Comparison of ENCODE assay signal across 14 cellular contexts in the genomic region with DNA sequence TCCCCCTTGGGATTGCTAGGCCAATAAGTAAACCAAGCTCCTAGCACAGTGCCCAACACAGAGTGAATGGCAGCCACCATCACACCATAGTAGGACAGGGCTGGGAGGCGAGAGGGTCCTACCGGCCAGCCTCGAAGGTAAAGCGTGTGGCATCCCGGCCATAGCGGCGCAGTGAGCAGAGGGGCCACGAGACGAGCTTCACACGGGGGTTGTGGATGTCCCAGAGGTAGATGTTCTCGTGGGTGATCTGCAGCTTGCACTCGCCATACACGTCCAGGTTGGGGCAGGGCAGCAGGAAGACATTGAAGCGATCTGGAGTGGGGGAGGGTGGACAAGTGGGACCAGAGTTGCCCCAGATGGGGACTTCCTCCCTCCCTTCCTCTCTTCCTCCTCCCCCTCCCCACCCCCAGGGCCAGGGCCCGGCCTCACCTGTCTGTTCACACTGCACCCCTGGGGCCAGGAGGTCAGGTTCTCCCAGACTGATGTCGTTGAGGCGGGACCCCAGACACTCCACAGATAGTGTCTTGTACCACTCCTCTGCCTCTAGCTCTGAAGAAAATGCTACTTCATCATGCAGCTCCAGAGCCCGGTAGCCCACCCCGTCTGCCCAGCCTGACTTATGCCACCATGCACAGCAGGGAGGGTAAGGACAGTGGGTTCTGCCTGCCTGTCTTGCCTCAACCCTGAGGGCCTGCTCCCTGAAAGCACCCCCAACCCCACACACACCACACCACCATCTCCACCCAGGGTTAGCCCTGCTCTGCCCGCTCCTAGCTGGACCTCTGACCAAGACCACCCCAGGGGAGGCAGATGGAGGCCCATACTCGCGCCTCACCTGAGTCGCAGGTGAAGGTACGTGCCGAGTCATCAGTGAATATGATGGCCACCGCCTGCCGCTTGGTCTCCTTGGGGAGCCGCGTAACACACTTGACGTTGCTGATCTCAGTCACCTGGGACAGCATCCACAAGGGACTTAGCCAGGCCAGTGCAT. TPM values are rescaled to one million over a fixed set of nuclear protein-coding genes. Genes with fewer than 3 reads are reported as not detected.
DNase-seq lines count a peak whose midpoint lies in the region; ATAC-seq, FAIRE-seq and TF ChIP-seq lines count a peak whose summit lies in the region.
"Had no signal": no experiment of that assay in that cellular context is flagged by ENCODE, and none has a peak within 500 bp of the region (broad histone marks: within the 10 kb centered on the region; RNA-seq: fewer than 3 reads in every experiment).

No MANE protein-coding gene starts in this region.

- H3K79me2 ChIP-seq in H9 (ENCODE audit: insufficient read depth, low read length) (no peaks in the 10 kb centered on the region), GM12878 (ENCODE audit: control insufficient read depth, insufficient read depth, low read length) (no peaks in the 10 kb centered on the region)

- TF ChIP-seq RAD21 in GM12878 (IDR thresholded peaks at IDR 0.05; ENCODE audit: insufficient read depth, low read depth, low read length), result no peak

- RAD21 ChIA-PET in GM12878 (lab: Charles Lee; ENCODE audit: unreplicated experiment), result interaction anchor here (0.6 to 1.2 kb wide), 5 partner anchors 12 to 174 kb away, joined by 3 read pairs; a partner anchor contains a TSS

- no peak for FAIRE-seq in GM12878 (lab: Jason Lieb, UNC)

- peak overlapping the region in 1 of 2 experiments; percentile 61; a peak in 2 of 5 replicates for H3K4me3 Mint-ChIP-seq in H9

- no peak overlapping the region for H2AFZ ChIP-seq in H9 (ENCODE audit: low read length)
- H2AFZ ChIP-seq in GM12878 (ENCODE audit: control insufficient read depth, low read depth, low read length), result peak overlapping the region; percentile 20
- no peak overlapping the region for H2AFZ ChIP-seq in neuronal stem cell (ENCODE audit: low read length)

- H3K27ac Mint-ChIP-seq in H9, result peak overlapping the region; percentile 21 to 86 (median 70); a peak in 5 of 7 replicates

- TF ChIP-seq EP300 in GM12878 (IDR thresholded peaks at IDR 0.05; ENCODE audit: borderline replicate concordance in 1 of 2, control insufficient read depth in 1 of 2, low read depth in 2 of 2, low read length in 2 of 2), result no peak

- no peaks in the 10 kb centered on the region for H3K27me3 ChIP-seq in H9 (ENCODE audit: insufficient read depth, low read length)
- no peaks in the 10 kb centered on the region for H3K27me3 ChIP-seq in GM12878 (replicated peaks in 1 of 2; ENCODE audit: control insufficient read depth in 2 of 2, insufficient read depth in 2 of 2, low read length in 1 of 2)
- H3K27me3 ChIP-seq in neuronal stem cell (ENCODE audit: control insufficient read depth in 3 of 3, insufficient read depth in 3 of 3, low read depth in 1 of 3, low read length in 3 of 3), result no peaks in the 10 kb centered on the region
- H3K27me3 ChIP-seq in brain microvascular endothelial cell (replicated peaks), result no peaks in the 10 kb centered on the region
- H3K27me3 ChIP-seq: gastroesophageal sphincter had no signal

- H3K27ac ChIP-seq in H9 (ENCODE audit: insufficient read length, low read depth, low read length) (no peak overlapping the region), GM12878 (ENCODE audit: control insufficient read depth, insufficient read depth) (no peak overlapping the region), neuronal stem cell (replicated peaks; ENCODE audit: low read length) (no peak overlapping the region), brain microvascular endothelial cell (no peak overlapping the region)
- H3K27ac ChIP-seq: prostate gland had no signal

- H2BK12ac ChIP-seq in H9 (ENCODE audit: insufficient read length, low read depth, low read length), result no peak overlapping the region
- no peak overlapping the region for H2BK12ac ChIP-seq in neuronal stem cell (ENCODE audit: low read length)

- BruUV-seq in GM12878 (replicated peaks; lab: Mats Ljungman, UMichigan), result no TSS peak

- peaks cover 10 to 16% of the 10 kb centered on the region in 2 experiments; a peak in 3 of 4 replicates for H3K36me3 ChIP-seq in GM12878 (ENCODE audit: control insufficient read depth in 2 of 2, insufficient read depth in 2 of 2, low read length in 1 of 2)
- peaks cover 35 to 41% of the 10 kb centered on the region in 2 donors for H3K36me3 ChIP-seq in neuronal stem cell (replicated peaks in 1 of 2; ENCODE audit: control insufficient read depth in 2 of 2, insufficient read depth in 2 of 2, low read length in 2 of 2)
- peaks cover 44% of the 10 kb centered on the region for H3K36me3 ChIP-seq in brain microvascular endothelial cell (replicated peaks)

- H3K4me1 ChIP-seq in H9 (ENCODE audit: insufficient read depth, low read length), result peaks cover 17% of the 10 kb centered on the region; the same call in 1 of the 2 replicates
- H3K4me1 ChIP-seq in GM12878 (ENCODE audit: control insufficient read depth, insufficient read depth, low read length), result peaks cover 16% of the 10 kb centered on the region
- H3K4me1 ChIP-seq in neuronal stem cell (ENCODE audit: control insufficient read depth in 2 of 2, insufficient read depth in 1 of 2, low read depth in 1 of 2, low read length in 2 of 2), result peaks cover 28 to 30% of the 10 kb centered on the region in 2 donors
- H3K4me1 ChIP-seq: prostate gland had no signal

- H3T11ph ChIP-seq in H9 (ENCODE audit: low read length), result no peak overlapping the region

- H3K4me2 ChIP-seq in H9 (ENCODE audit: insufficient read depth, insufficient read length, low read length) (peak overlapping the region; percentile 34), GM12878 (ENCODE audit: control insufficient read depth, insufficient read depth) (peak overlapping the region; percentile 13), neuronal stem cell (ENCODE audit: insufficient read depth, low read length, poor library complexity, severe bottlenecking) (no peak overlapping the region)

- H3K79me1 ChIP-seq in H9 (ENCODE audit: insufficient read depth, low read depth, low read length, poor library complexity, severe bottlenecking) (no peaks in the 10 kb centered on the region), neuronal stem cell (ENCODE audit: low read depth, low read length) (peaks cover 4% of the 10 kb centered on the region)

- no peak overlapping the region for H3K56ac ChIP-seq in H9 (ENCODE audit: insufficient read length, low read depth, low read length)

- in situ Hi-C loops in GM12878 (cut with MboI), result no loop called here
- in situ Hi-C loops in brain microvascular endothelial cell (cut with HindIII; ENCODE audit: low pct_ligation_motif_present, low sequenced_read_pairs), result no loop called here

- H4K8ac ChIP-seq in H9 (replicated peaks; ENCODE audit: insufficient read length, low read depth, low read length) (no peak overlapping the region), neuronal stem cell (ENCODE audit: low read depth, low read length) (no peak overlapping the region)

- no peak overlapping the region for H2AK5ac ChIP-seq in H9 (ENCODE audit: insufficient read length, low read length)
- no peak overlapping the region for H2AK5ac ChIP-seq in neuronal stem cell (ENCODE audit: low read depth, low read length)

- TF ChIP-seq CTCF in H9 (conservative IDR thresholded peaks at IDR 0.05), result no peak
- no peak for TF ChIP-seq CTCF in GM12878 (IDR thresholded peaks at IDR 0.05 in 2 of 3, conservative IDR thresholded peaks at IDR 0.05 in 1 of 3; ENCODE audit: control insufficient read depth in 2 of 3, extremely low read depth in 1 of 3, insufficient read depth in 1 of 3, low read depth in 3 of 3, low read length in 3 of 3)
- no peak for TF ChIP-seq CTCF in brain microvascular endothelial cell (IDR thresholded peaks at IDR 0.05; ENCODE audit: low read depth, low read length, missing control alignments)

- ATAC-seq in GM12878 (peak; percentile 3), HG03139 (IDR thresholded peaks at IDR 0.05; ENCODE audit: unreplicated experiment) (no peak), GM18870 (IDR thresholded peaks at IDR 0.05; ENCODE audit: unreplicated experiment) (no peak)
- ATAC-seq: gastroesophageal sphincter had no signal

- H3K23ac ChIP-seq in H9 (ENCODE audit: insufficient read length, low read depth, low read length) (no peak overlapping the region), neuronal stem cell (ENCODE audit: low read depth, low read length, poor library complexity) (peak overlapping the region; percentile 89)

- no peak overlapping the region for H4K91ac ChIP-seq in H9 (ENCODE audit: insufficient read length, low read depth, low read length)
- no peak overlapping the region for H4K91ac ChIP-seq in neuronal stem cell (ENCODE audit: low read depth, low read length, poor library complexity)

- H2BK20ac ChIP-seq in H9 (ENCODE audit: low read depth, low read length, poor library complexity, severe bottlenecking), result no peak overlapping the region

- H3K4ac ChIP-seq in H9 (ENCODE audit: low read depth, low read length) (no peak overlapping the region), neuronal stem cell (ENCODE audit: low read length) (peak overlapping the region; percentile 80)

- CTCF ChIA-PET in GM12878 (lab: Yijun Ruan, JAX), result interaction anchor here (0.8 to 3.3 kb wide), 8 partner anchors 11 to 323 kb away, joined by 3 to 20 read pairs (median 4); a partner anchor contains a TSS

- H3K14ac ChIP-seq in H9 (ENCODE audit: insufficient read depth, low read length) (no peak overlapping the region; the same call in 1 of the 2 replicates), neuronal stem cell (ENCODE audit: low read length) (no peak overlapping the region)

- H2BK5ac ChIP-seq in H9 (ENCODE audit: insufficient read length, low read length) (no peak overlapping the region), neuronal stem cell (ENCODE audit: low read length) (no peak overlapping the region)

- H3K4me3 ChIP-seq in GM12878, result no peak overlapping the region
- no peak overlapping the region for H3K4me3 ChIP-seq in neuronal stem cell (ENCODE audit: low read length in 2 of 2)
- H3K4me3 ChIP-seq in brain microvascular endothelial cell (ENCODE audit: low read depth, low read length), result no peak overlapping the region
- H3K4me3 ChIP-seq: gastroesophageal sphincter, prostate gland had no signal

- POLR2A ChIA-PET in GM12878 (lab: Charles Lee), result no interaction called here

- WGBS in H9 (ENCODE audit: extremely low coverage, insufficient read length, low lambda C conversion rate), result no CpG with 5 or more reads among the region's 30 CpGs
- WGBS in GM12878 (ENCODE audit: insufficient coverage, insufficient replicate concordance, low lambda C conversion rate, missing lambda C conversion rate), result 55% methylated on average over 29 of the region's 30 CpGs
- no CpG with 5 or more reads among the region's 30 CpGs for WGBS in neuronal stem cell (ENCODE audit: extremely low coverage in 2 of 2, insufficient read length in 2 of 2, insufficient replicate concordance in 1 of 2), 2 donors

- H2BK120ac ChIP-seq in H9 (ENCODE audit: low read depth, low read length, poor library complexity, severe bottlenecking) (no peak overlapping the region), neuronal stem cell (ENCODE audit: low read depth, low read length) (no peak overlapping the region)

- SMC1A ChIA-PET in GM12878 (lab: Charles Lee; ENCODE audit: uncharacterized antibody, unreplicated experiment), result interaction anchor here (0.9 to 1.3 kb wide), 4 partner anchors 13 to 48 kb away, joined by 3 to 6 read pairs (median 5); no protein-coding TSS in a partner anchor

- peaks cover 9% of the 10 kb centered on the region for H3K27me3 Mint-ChIP-seq in H9 (ENCODE audit: low read depth)

- H2BK15ac ChIP-seq in H9 (ENCODE audit: low read depth, low read length) (no peak overlapping the region), neuronal stem cell (ENCODE audit: low read length) (no peak overlapping the region)

- TF ChIP-seq POLR2A in GM12878 (IDR thresholded peaks at IDR 0.05; ENCODE audit: low read depth, low read length), result no peak

- peak; percentile 58 for DNase-seq in activated effector memory CD4-positive, alpha-beta T cell treated with anti-CD3 and anti-CD28 coated beads, Interleukin-2, amount 50 U/mL, for 16 hours
- DNase-seq in activated effector memory CD4-positive, alpha-beta T cell treated with Interleukin-2 at 50 U/mL for 16 hours, result no peak
- DNase-seq in H9, result peak; percentile 24
- no peak for DNase-seq in GM12878 (ENCODE audit: low read depth, low spot score)
- no peak for DNase-seq in neuronal stem cell (ENCODE audit: low spot score)
- DNase-seq in brain microvascular endothelial cell, result no peak
- DNase-seq: cerebellar nuclear complex, kidney glomerular epithelial cell, NCI-H774, T1000 had no signal

- H4K5ac ChIP-seq in H9 (ENCODE audit: insufficient read length, low read depth, low read length), result no peak overlapping the region

- H3K4me1 Mint-ChIP-seq in H9, result peaks cover 39 to 62% of the 10 kb centered on the region in 2 experiments

- intact Hi-C loops in GM12878 (cut with micrococcal nuclease; ENCODE audit: unreplicated experiment), result no loop called here

- H3K9ac ChIP-seq in H9 (ENCODE audit: extremely low read depth, insufficient read length, low read length) (no peak overlapping the region), GM12878 (ENCODE audit: control insufficient read depth, insufficient read depth, low read length) (no peak overlapping the region), neuronal stem cell (ENCODE audit: low read depth, low read length, poor library complexity) (peak overlapping the region; percentile 15)

- peaks cover 20 to 30% (median 21%) of the 10 kb centered on the region in 3 experiments for H3K36me3 Mint-ChIP-seq in H9 (ENCODE audit: insufficient read depth in 1 of 3, low read depth in 3 of 3)

- no peaks in the 10 kb centered on the region for H3K9me3 Mint-ChIP-seq in H9

- H4K20me1 ChIP-seq in H9 (ENCODE audit: control insufficient read depth, insufficient read depth, insufficient read length) (no peaks in the 10 kb centered on the region), GM12878 (ENCODE audit: control insufficient read depth, insufficient read depth) (no peaks in the 10 kb centered on the region)

- H3K9me3 ChIP-seq in H9 (ENCODE audit: control insufficient read depth, low read depth, low read length) (no peaks in the 10 kb centered on the region), GM12878 (replicated peaks; ENCODE audit: control insufficient read depth, insufficient read depth, low read length) (no peaks in the 10 kb centered on the region), neuronal stem cell (replicated peaks in 1 of 2; ENCODE audit: control insufficient read depth in 2 of 2, insufficient read depth in 1 of 2, low read depth in 1 of 2, low read length in 2 of 2) (no peaks in the 10 kb centered on the region)
- H3K9me3 ChIP-seq: gastroesophageal sphincter, prostate gland had no signal

- H3K18ac ChIP-seq in H9 (ENCODE audit: insufficient read length, low read depth, low read length) (no peak overlapping the region), neuronal stem cell (ENCODE audit: low read length) (peak overlapping the region; percentile 8)

- peaks cover 8% of the 10 kb centered on the region for H3K23me2 ChIP-seq in H9 (ENCODE audit: insufficient read length, low read depth, low read length, poor library complexity, severe bottlenecking)

RNA-seq across cellular contexts. Expression of a gene that starts 11.3 kb away (rescaled TPM):
- total RNA-seq in H9 (2021) (13.1 and 13.2 TPM in 2 replicates), GM12878 (2014; rRNA removed) (2.1 and 2.2 TPM in 2 replicates), GM12878 (2014; rRNA removed; fragmentation: Illumina TruSeq; extraction: Trizol) (1.1 and 1.2 TPM in 2 replicates), GM12878 (2021) (2.9 and 3.0 TPM in 2 replicates)
- total RNA-seq in GM12878 (2013; cell fraction: nucleolus; rRNA removed), result 3.1 and 6.2 TPM in 2 replicates
- polyA plus RNA-seq in GM12878 (2011; ENCODE audit: low read depth), result 2.1 TPM
- polyA plus RNA-seq in GM12878 (2011; rRNA removed) (4.1 and 7.0 TPM in 2 replicates), GM12878 (2014; fragmentation: Illumina TruSeq; extraction: Trizol) (0.60 and 1.6 TPM in 2 replicates), GM12878 (2014; fragmentation: Nextera tagmentation; extraction: Ambion mirVana) (under 1 TPM in 1 of 2 experiments, not detected in 1; 0.20 TPM), GM12878 (2014; rRNA removed) (2.4 and 2.9 TPM in 2 replicates), GM12878 (2016; fragmentation: Nextera tagmentation; extraction: Ambion mirVana) (1 to 10 TPM; 3.4 to 3.6 TPM)
- polyA plus RNA-seq in GM12878 (2011; cell fraction: cytosol; rRNA removed), result 9.7 and 11.2 TPM in 2 replicates
- 18.4 and 23.2 TPM in 2 replicates for polyA plus RNA-seq in GM12878 (2011; cell fraction: nucleus; rRNA removed)
- polyA plus RNA-seq in GM12878 (2012), result 3.5 and 3.6 TPM in 2 replicates
- 2.9 and 5.9 TPM in 2 replicates for polyA minus RNA-seq in GM12878 (2011; rRNA and poly(A)+ RNA removed)
- 1.7 and 2.5 TPM in 2 replicates for polyA minus RNA-seq in GM12878 (2011; cell fraction: cytosol; rRNA and poly(A)+ RNA removed)
- polyA minus RNA-seq in GM12878 (2011; cell fraction: nucleus; rRNA and poly(A)+ RNA removed), result 2.7 and 3.3 TPM in 2 replicates
- 17.3 TPM for polyA plus RNA-seq in neuronal stem cell (2013, experiment 1 of 2)
- 15.7 TPM for polyA plus RNA-seq in neuronal stem cell (2013, experiment 2 of 2)

RNA-seq across cellular contexts. Expression of a gene that starts 12.5 kb away (rescaled TPM):
- total RNA-seq in H9 (2021) (85.6 and 86.0 TPM in 2 replicates), GM12878 (2014; rRNA removed) (78.7 and 88.8 TPM in 2 replicates), GM12878 (2014; rRNA removed; fragmentation: Illumina TruSeq; extraction: Trizol) (44.1 and 45.0 TPM in 2 replicates), GM12878 (2021) (45.0 and 46.5 TPM in 2 replicates)
- total RNA-seq in GM12878 (2013; cell fraction: nucleolus; rRNA removed), result 42.8 and 61.6 TPM in 2 replicates
- polyA plus RNA-seq in GM12878 (2011; ENCODE audit: low read depth), result 34.8 TPM
- polyA plus RNA-seq in GM12878 (2011; rRNA removed) (60.6 and 93.0 TPM in 2 replicates), GM12878 (2014; fragmentation: Illumina TruSeq; extraction: Trizol) (52.2 and 59.5 TPM in 2 replicates), GM12878 (2014; fragmentation: Nextera tagmentation; extraction: Ambion mirVana) (10 to 100 TPM; 26.9 to 40.2 TPM), GM12878 (2014; rRNA removed) (70.0 and 77.6 TPM in 2 replicates), GM12878 (2016; fragmentation: Nextera tagmentation; extraction: Ambion mirVana) (10 to 100 TPM; 56.6 to 59.0 TPM)
- 102 and 130 TPM in 2 replicates for polyA plus RNA-seq in GM12878 (2011; cell fraction: cytosol; rRNA removed)
- 110 and 118 TPM in 2 replicates for polyA plus RNA-seq in GM12878 (2011; cell fraction: nucleus; rRNA removed)
- polyA plus RNA-seq in GM12878 (2012), result 46.6 and 54.1 TPM in 2 replicates
- polyA minus RNA-seq in GM12878 (2011; rRNA and poly(A)+ RNA removed), result 104 and 124 TPM in 2 replicates
- polyA minus RNA-seq in GM12878 (2011; cell fraction: cytosol; rRNA and poly(A)+ RNA removed), result 28.5 and 32.4 TPM in 2 replicates
- 46.9 and 65.8 TPM in 2 replicates for polyA minus RNA-seq in GM12878 (2011; cell fraction: nucleus; rRNA and poly(A)+ RNA removed)
- 50.6 TPM for polyA plus RNA-seq in neuronal stem cell (2013, experiment 1 of 2)
- 49.2 TPM for polyA plus RNA-seq in neuronal stem cell (2013, experiment 2 of 2)

RNA-seq across cellular contexts. Expression of a gene that starts 27.7 kb away (rescaled TPM):
- total RNA-seq in H9 (2021) (31.7 and 32.9 TPM in 2 replicates), GM12878 (2014; rRNA removed) (50.3 and 51.3 TPM in 2 replicates), GM12878 (2014; rRNA removed; fragmentation: Illumina TruSeq; extraction: Trizol) (40.1 and 43.0 TPM in 2 replicates), GM12878 (2021) (35.2 and 42.7 TPM in 2 replicates)
- total RNA-seq in GM12878 (2013; cell fraction: nucleolus; rRNA removed), result 53.1 and 55.9 TPM in 2 replicates
- 26.5 TPM for polyA plus RNA-seq in GM12878 (2011; ENCODE audit: low read depth)
- polyA plus RNA-seq in GM12878 (2011; rRNA removed) (52.6 and 64.7 TPM in 2 replicates), GM12878 (2014; fragmentation: Illumina TruSeq; extraction: Trizol) (55.9 and 56.5 TPM in 2 replicates), GM12878 (2014; fragmentation: Nextera tagmentation; extraction: Ambion mirVana) (10 to 100 TPM; 24.1 to 32.7 TPM), GM12878 (2014; rRNA removed) (48.9 and 57.9 TPM in 2 replicates), GM12878 (2016; fragmentation: Nextera tagmentation; extraction: Ambion mirVana) (10 to 100 TPM; 69.7 to 79.7 TPM)
- polyA plus RNA-seq in GM12878 (2011; cell fraction: cytosol; rRNA removed), result 71.8 TPM in 2 replicates
- 86.9 and 120 TPM in 2 replicates for polyA plus RNA-seq in GM12878 (2011; cell fraction: nucleus; rRNA removed)
- 26.2 and 31.8 TPM in 2 replicates for polyA plus RNA-seq in GM12878 (2012)
- 48.5 and 55.0 TPM in 2 replicates for polyA minus RNA-seq in GM12878 (2011; rRNA and poly(A)+ RNA removed)
- 14.0 and 23.3 TPM in 2 replicates for polyA minus RNA-seq in GM12878 (2011; cell fraction: cytosol; rRNA and poly(A)+ RNA removed)
- 22.1 and 29.3 TPM in 2 replicates for polyA minus RNA-seq in GM12878 (2011; cell fraction: nucleus; rRNA and poly(A)+ RNA removed)
- polyA plus RNA-seq in neuronal stem cell (2013, experiment 1 of 2), result 14.7 TPM
- 14.9 TPM for polyA plus RNA-seq in neuronal stem cell (2013, experiment 2 of 2)

RNA-seq across cellular contexts. Expression of a gene that starts 27.8 kb away (rescaled TPM):
- 82.8 and 85.3 TPM in 2 replicates for total RNA-seq in H9 (2021)
- total RNA-seq in GM12878 (2013; cell fraction: nucleolus; rRNA removed), result 39.4 and 45.1 TPM in 2 replicates
- 54.3 and 55.0 TPM in 2 replicates for total RNA-seq in GM12878 (2014; rRNA removed)
- total RNA-seq in GM12878 (2014; rRNA removed; fragmentation: Illumina TruSeq; extraction: Trizol), result 43.0 and 46.2 TPM in 2 replicates
- total RNA-seq in GM12878 (2021), result 51.4 and 53.3 TPM in 2 replicates
- 24.8 TPM for polyA plus RNA-seq in GM12878 (2011; ENCODE audit: low read depth)
- polyA plus RNA-seq in GM12878 (2011; rRNA removed), result 42.0 and 50.0 TPM in 2 replicates
- 50.9 and 54.3 TPM in 2 replicates for polyA plus RNA-seq in GM12878 (2011; cell fraction: cytosol; rRNA removed)
- polyA plus RNA-seq in GM12878 (2011; cell fraction: nucleus; rRNA removed), result 33.6 and 36.6 TPM in 2 replicates
- polyA plus RNA-seq in GM12878 (2012), result 23.6 and 29.3 TPM in 2 replicates
- 53.6 and 59.0 TPM in 2 replicates for polyA plus RNA-seq in GM12878 (2014; fragmentation: Illumina TruSeq; extraction: Trizol)
- 100 to 1,000 TPM; 118 to 150 TPM for polyA plus RNA-seq in GM12878 (2014; fragmentation: Nextera tagmentation; extraction: Ambion mirVana)
- 44.8 and 52.7 TPM in 2 replicates for polyA plus RNA-seq in GM12878 (2014; rRNA removed)
- polyA plus RNA-seq in GM12878 (2016; fragmentation: Nextera tagmentation; extraction: Ambion mirVana), result 10 to 100 TPM; 90.9 to 92.2 TPM
- polyA minus RNA-seq in GM12878 (2011; rRNA and poly(A)+ RNA removed), result 34.0 and 37.7 TPM in 2 replicates
- 8.7 and 12.7 TPM in 2 replicates for polyA minus RNA-seq in GM12878 (2011; cell fraction: cytosol; rRNA and poly(A)+ RNA removed)
- polyA minus RNA-seq in GM12878 (2011; cell fraction: nucleus; rRNA and poly(A)+ RNA removed), result 12.8 and 15.7 TPM in 2 replicates
- 48.4 TPM for polyA plus RNA-seq in neuronal stem cell (2013, experiment 1 of 2)
- polyA plus RNA-seq in neuronal stem cell (2013, experiment 2 of 2), result 48.9 TPM

Comparison
In these comparisons a context has a peak if more than half of its experiments do, and no peak if none do; other contexts are left out.
1. DNase-seq: peak in activated effector memory CD4-positive, alpha-beta T cell treated with anti-CD3 and anti-CD28 coated beads, Interleukin-2, amount 50 U/mL, for 16 hours (single experiment) and H9 (single experiment); none in activated effector memory CD4-positive, alpha-beta T cell treated with Interleukin-2 at 50 U/mL for 16 hours (single experiment), GM12878 (single experiment), neuronal stem cell (single experiment) and brain microvascular endothelial cell (single experiment).